27 cellular contexts compared by ENCODE assay signal in the genomic region with DNA sequence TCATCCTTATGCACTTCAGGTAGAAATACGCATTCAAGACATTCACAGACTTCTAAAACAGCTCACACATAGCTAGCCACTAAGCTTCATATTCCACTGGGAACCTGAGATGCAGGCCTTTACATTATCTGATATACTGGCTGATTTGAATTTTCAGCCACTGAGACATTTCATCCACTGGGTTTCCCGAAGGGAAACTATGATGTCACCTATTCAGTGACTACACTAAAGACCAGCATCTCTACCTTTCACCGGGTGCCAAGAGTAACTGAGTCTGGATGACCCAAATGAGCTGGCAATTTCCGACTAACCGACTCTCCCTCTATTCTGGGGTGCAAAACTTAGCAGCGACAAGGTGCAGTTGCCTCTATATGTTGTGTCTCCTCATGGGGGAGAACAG. TPM values are rescaled to one million over a fixed set of nuclear protein-coding genes. Genes with fewer than 3 reads are reported as not detected.
"Had no signal": no experiment of that assay in that cellular context is flagged by ENCODE, and none has a peak within 500 bp of the region (broad histone marks: within the 10 kb centered on the region; RNA-seq: fewer than 3 reads in every experiment).

No MANE protein-coding gene starts in this region.

- H3K79me2 ChIP-seq: parathyroid adenoma had no signal

- H3K9me3 ChIP-seq: ovary, psoas muscle, thoracic aorta, thyroid gland, upper lobe of right lung, uterus had no signal

- H3K4me2 ChIP-seq: neural progenitor cell, smooth muscle cell had no signal

- ATAC-seq: naive thymus-derived CD4-positive, alpha-beta T cell; natural killer cell; psoas muscle; right cardiac atrium; sciatic nerve; stimulated activated naive B cell treated with anti-CD40 and anti-IgM and Interleukin-4, amounts not matched to agents 10 μg/mL and 1 μg/mL and 100 μg/mL, for 72 hours; upper lobe of right lung had no signal

- DNase-seq: naive thymus-derived CD4-positive, alpha-beta T cell; natural killer cell; occipital lobe; ovary; posterior cingulate gyrus; psoas muscle; right cardiac atrium; spleen; stimulated activated CD4-positive, alpha-beta T cell treated with anti-CD3 and anti-CD28 coated beads, Interleukin-12 subunit alpha, Interleukin-12 subunit beta, amount 100 ng/mL, for 4 hours; stimulated activated CD4-positive, alpha-beta T cell treated with anti-CD3 and anti-CD28 coated beads, Interleukin-1b, Interleukin-23, amount 100 ng/mL, for 48 hours; stimulated activated CD4-positive, alpha-beta T cell treated with anti-CD3 and anti-CD28 coated beads, Interleukin-4, amount 100 ng/mL, for 1 hour; stimulated activated CD4-positive, alpha-beta T cell treated with anti-CD3 and anti-CD28 coated beads, Interleukin-4, amount 100 ng/mL, for 4 hours; stimulated activated CD8-positive, alpha-beta memory T cell treated with anti-CD3 and anti-CD28 coated beads, Interleukin-4, amount 100 ng/mL, for 48 hours; stimulated activated naive B cell treated with anti-CD40 and anti-IgM and Interleukin-4, amounts not matched to agents 10 μg/mL and 1 μg/mL and 100 μg/mL, for 72 hours; stimulated activated naive CD4-positive, alpha-beta T cell treated with Interleukin-2 at 50 U/mL for 16 hours; stomach; thyroid gland; upper lobe of right lung; uterus had no signal

- H3K4me1 ChIP-seq: neural progenitor cell, parathyroid adenoma, psoas muscle, spleen, stomach, thyroid gland, tibial nerve, upper lobe of right lung, uterus had no signal

- H3K9ac ChIP-seq: neural progenitor cell, parathyroid adenoma had no signal

- H3K4me3 ChIP-seq: neural progenitor cell, ovary, psoas muscle, skin epidermis, smooth muscle cell, spleen, stomach, thoracic aorta, thyroid gland, tibial nerve, upper lobe of right lung, uterus had no signal

- H3K36me3 ChIP-seq: neural progenitor cell, ovary, stomach, thoracic aorta, thyroid gland, tibial nerve, upper lobe of right lung, uterus had no signal

- H3K27ac ChIP-seq: neural progenitor cell, ovary, parathyroid adenoma, psoas muscle, skin epidermis, spleen, stomach, thoracic aorta, thyroid gland, tibial nerve, upper lobe of right lung, uterus had no signal

- H2AFZ ChIP-seq: neural progenitor cell, parathyroid adenoma had no signal

- H3K27me3 ChIP-seq: neural progenitor cell, ovary, spleen, stomach, thyroid gland, tibial nerve, upper lobe of right lung, uterus had no signal

RNA-seq across cellular contexts. Expression of gene SP140L, which starts 31.8 kb away (rescaled TPM):
- polyA plus RNA-seq: neural cell had no signal
